22 cellular contexts compared by ENCODE assay signal in genomic region chr11:131491503-131491902, GRCh38.
DNase-seq lines count a peak whose midpoint lies in the region; ATAC-seq and TF ChIP-seq lines count a peak whose summit lies in the region.
"Had no signal": no experiment of that assay in that cellular context is flagged by ENCODE, and none has a peak within 500 bp of the region (broad histone marks: within the 10 kb centered on the region; RNA-seq: fewer than 3 reads in every experiment).

No MANE protein-coding gene starts in this region.

- no peak for TF ChIP-seq CTCF in AG10803 (conservative IDR thresholded peaks at IDR 0.05; ENCODE audit: low read length)
- no peak for TF ChIP-seq CTCF in NB4 (IDR thresholded peaks at IDR 0.05; ENCODE audit: low read depth, low read length)
- TF ChIP-seq CTCF in choroid plexus epithelial cell (conservative IDR thresholded peaks at IDR 0.05; ENCODE audit: low read depth, low read length), result no peak

- H3K27me3 ChIP-seq in H7 (ENCODE audit: control insufficient read depth, insufficient read depth, low read length), result no peaks in the 10 kb centered on the region
- H3K27me3 ChIP-seq: testis had no signal

- peak; percentile 8 for DNase-seq in AG10803 (ENCODE audit: low read depth)
- peak; percentile 25 for DNase-seq in NB4 (ENCODE audit: low read depth)
- peak; percentile 33 for DNase-seq in choroid plexus epithelial cell (ENCODE audit: low read depth)
- DNase-seq in kidney tubule cell (ENCODE audit: low spot score), result peak; percentile 18
- DNase-seq in activated CD8-positive, alpha-beta memory T cell treated with anti-CD3 and anti-CD28 coated beads, Interleukin-2, amount 50 U/mL, for 48 hours, result no peak
- DNase-seq in H7, result no peak
- DNase-seq: activated CD4-positive, alpha-beta T cell treated with anti-CD3 and anti-CD28 coated beads for 1 hour; activated naive CD4-positive, alpha-beta T cell treated with anti-CD3 and anti-CD28 coated beads, Interleukin-2, amount 50 U/mL, for 16 hours; activated T-cell treated with anti-CD3 and anti-CD28 coated beads, Interleukin-2, amount 50 U/mL, for 72 hours; CD8-positive, alpha-beta memory T cell; DMS53; left cardiac atrium; natural killer cell; NCI-H1436; NCI-H526 treated with DMSO at 0.1 percent for 48 hours; Right ventricle myocardium superior; stimulated activated CD4-positive, alpha-beta T cell treated with anti-CD3 and anti-CD28 coated beads, Interleukin-1b, Interleukin-23, amount 100 ng/mL, for 48 hours; stimulated activated naive B cell treated with anti-CD40 and anti-IgM and Interleukin-4, amounts not matched to agents 10 μg/mL and 1 μg/mL and 100 μg/mL, for 72 hours; testis had no signal

- no peak overlapping the region for H3K4me3 ChIP-seq in AG10803 (ENCODE audit: low read length)
- H3K4me3 ChIP-seq in NB4 (ENCODE audit: low read depth, low read length), result no peak overlapping the region
- no peak overlapping the region for H3K4me3 ChIP-seq in choroid plexus epithelial cell (ENCODE audit: low read depth, low read length)
- no peak overlapping the region for H3K4me3 ChIP-seq in H7 (ENCODE audit: insufficient read depth, low read depth, low read length)
- H3K4me3 ChIP-seq: coronary artery, testis had no signal

- H3K36me3 ChIP-seq in H7 (replicated peaks; ENCODE audit: control insufficient read depth, insufficient read depth, low read length), result no peaks in the 10 kb centered on the region

- TF ChIP-seq POLR2A in NB4 (IDR thresholded peaks at IDR 0.05; ENCODE audit: extremely low read depth, insufficient read length), result no peak

- ATAC-seq in HG03439 (IDR thresholded peaks at IDR 0.05; ENCODE audit: unreplicated experiment) (no peak), HG03442 (IDR thresholded peaks at IDR 0.05; ENCODE audit: unreplicated experiment) (no peak)
- ATAC-seq: activated T-cell treated with anti-CD3 and anti-CD28 coated beads, Interleukin-2, amount 50 U/mL, for 72 hours; natural killer cell; stimulated activated naive B cell treated with anti-CD40 and anti-IgM and Interleukin-4, amounts not matched to agents 10 μg/mL and 1 μg/mL and 100 μg/mL, for 72 hours had no signal

Comparison
In these comparisons a context has a peak if more than half of its experiments do, and no peak if none do; other contexts are left out.
1. DNase-seq: peak in AG10803 (single experiment), NB4 (single experiment), choroid plexus epithelial cell (single experiment) and kidney tubule cell (single experiment); none in activated CD8-positive, alpha-beta memory T cell treated with anti-CD3 and anti-CD28 coated beads, Interleukin-2, amount 50 U/mL, for 48 hours (single experiment) and H7 (single experiment).